24 cellular contexts compared by ENCODE assay signal in genomic region chr11:47164321-47164720, GRCh38. TPM values are rescaled to one million over a fixed set of nuclear protein-coding genes. Genes with fewer than 3 reads are reported as not detected.
A peak's percentile ranks its signal among the peaks of the same experiment; 100 is the strongest.
DNase-seq lines count a peak whose midpoint lies in the region; ATAC-seq and TF ChIP-seq lines count a peak whose summit lies in the region.
"Had no signal": no experiment of that assay in that cellular context is flagged by ENCODE, and none has a peak within 500 bp of the region (broad histone marks: within the 10 kb centered on the region; RNA-seq: fewer than 3 reads in every experiment).

No MANE protein-coding gene starts in this region.

- H3K4me3 ChIP-seq in NB4 (ENCODE audit: low read depth, low read length) (no peak overlapping the region), endodermal cell (ENCODE audit: low read length) (no peak overlapping the region)

- H3K27me3 Mint-ChIP-seq in activated T-cell treated with anti-CD3 and anti-CD28 coated beads, Interleukin-2, amount 50 U/mL, for 24 hours: no peaks in the 10 kb centered on the region
- no peaks in the 10 kb centered on the region for H3K27me3 Mint-ChIP-seq in activated T-cell treated with anti-CD3 and anti-CD28 coated beads, Interleukin-2, amount 50 U/mL, for 4 hours (ENCODE audit: low read depth)
- no peaks in the 10 kb centered on the region for H3K27me3 Mint-ChIP-seq in endodermal cell (ENCODE audit: insufficient read depth)
- no peaks in the 10 kb centered on the region for H3K27me3 Mint-ChIP-seq in osteocyte (ENCODE audit: unreplicated experiment)

- H3K9me3 ChIP-seq in endodermal cell (ENCODE audit: control insufficient read depth, low read length): no peaks in the 10 kb centered on the region

- H3K4me1 ChIP-seq in endodermal cell (ENCODE audit: control insufficient read depth, insufficient read depth, low read length): no peaks in the 10 kb centered on the region

- H3K4me1 Mint-ChIP-seq in activated T-cell treated with anti-CD3 and anti-CD28 coated beads, Interleukin-2, amount 50 U/mL, for 24 hours (ENCODE audit: low read depth): no peaks in the 10 kb centered on the region
- peaks cover 2% of the 10 kb centered on the region for H3K4me1 Mint-ChIP-seq in activated T-cell treated with anti-CD3 and anti-CD28 coated beads, Interleukin-2, amount 50 U/mL, for 4 hours (ENCODE audit: low read depth)
- H3K4me1 Mint-ChIP-seq in endodermal cell (no peaks in the 10 kb centered on the region), osteocyte (ENCODE audit: unreplicated experiment) (peaks cover 4% of the 10 kb centered on the region)

- no peak overlapping the region for H3K9ac ChIP-seq in endodermal cell (ENCODE audit: extremely low read depth, low read length, poor library complexity, severe bottlenecking)

- TF ChIP-seq CTCF in NB4 (IDR thresholded peaks at IDR 0.05; ENCODE audit: low read depth, low read length) (no peak), endodermal cell (conservative IDR thresholded peaks at IDR 0.05) (no peak), osteocyte (IDR thresholded peaks at IDR 0.05) (no peak)

- 92 to 100% methylated on average over 3 to 4 of the region's 4 CpGs for WGBS in endodermal cell (ENCODE audit: insufficient coverage in 1 of 2, insufficient read length in 1 of 2), 2 experiments

- TF ChIP-seq POLR2A in NB4 (IDR thresholded peaks at IDR 0.05; ENCODE audit: extremely low read depth, insufficient read length): peak; percentile 9

- DNase-seq in activated T-cell treated with anti-CD3 and anti-CD28 coated beads, Interleukin-2, amount 50 U/mL, for 24 hours: no peak
- DNase-seq in activated T-cell treated with anti-CD3 and anti-CD28 coated beads, Interleukin-2, amount 50 U/mL, for 4 hours: no peak
- DNase-seq in NB4 (ENCODE audit: low read depth): no peak
- DNase-seq in endodermal cell: no peak
- DNase-seq in osteocyte (ENCODE audit: extremely low spot score, unreplicated experiment): no peak
- DNase-seq in amniotic stem cell (lab: John Stamatoyannopoulos, UW): no peak
- DNase-seq: 8988T, Calu3, DMS79 treated with DMSO at 0.1 percent for 48 hours, GF-D8, KG1, MM.1S, NCI-H1048, NCI-H1417, NCI-H1694, NCI-H2029 treated with DMSO at 0.1 percent for 48 hours, NCI-H446 treated with DMSO at 0.1 percent for 48 hours, NCI-H526, NCI-H82, SHP77 treated with DMSO at 0.1 percent for 48 hours had no signal

- no peak overlapping the region for H3K4me3 Mint-ChIP-seq in activated T-cell treated with anti-CD3 and anti-CD28 coated beads, Interleukin-2, amount 50 U/mL, for 24 hours
- H3K4me3 Mint-ChIP-seq in activated T-cell treated with anti-CD3 and anti-CD28 coated beads, Interleukin-2, amount 50 U/mL, for 4 hours: no peak overlapping the region
- no peak overlapping the region for H3K4me3 Mint-ChIP-seq in endodermal cell
- H3K4me3 Mint-ChIP-seq in osteocyte (ENCODE audit: unreplicated experiment): no peak overlapping the region

- H3K36me3 Mint-ChIP-seq in activated T-cell treated with anti-CD3 and anti-CD28 coated beads, Interleukin-2, amount 50 U/mL, for 24 hours (ENCODE audit: low read depth): peaks cover 69% of the 10 kb centered on the region
- peaks cover 10% of the 10 kb centered on the region for H3K36me3 Mint-ChIP-seq in activated T-cell treated with anti-CD3 and anti-CD28 coated beads, Interleukin-2, amount 50 U/mL, for 4 hours (ENCODE audit: insufficient read depth)
- H3K36me3 Mint-ChIP-seq in endodermal cell (ENCODE audit: low read depth) (peaks cover 42% of the 10 kb centered on the region), osteocyte (ENCODE audit: unreplicated experiment) (peaks cover 20% of the 10 kb centered on the region)

- H3K36me3 ChIP-seq in endodermal cell (ENCODE audit: control insufficient read depth, insufficient read depth, low read length): peaks cover 52% of the 10 kb centered on the region

- peak overlapping the region; percentile 47 for H3K27ac Mint-ChIP-seq in activated T-cell treated with anti-CD3 and anti-CD28 coated beads, Interleukin-2, amount 50 U/mL, for 24 hours
- H3K27ac Mint-ChIP-seq in endodermal cell (peak overlapping the region; percentile 37), osteocyte (ENCODE audit: unreplicated experiment) (peak overlapping the region; percentile 53)

- H3K9me3 Mint-ChIP-seq in activated T-cell treated with anti-CD3 and anti-CD28 coated beads, Interleukin-2, amount 50 U/mL, for 24 hours: no peaks in the 10 kb centered on the region
- H3K9me3 Mint-ChIP-seq in activated T-cell treated with anti-CD3 and anti-CD28 coated beads, Interleukin-2, amount 50 U/mL, for 4 hours: no peaks in the 10 kb centered on the region
- H3K9me3 Mint-ChIP-seq in endodermal cell (no peaks in the 10 kb centered on the region), osteocyte (ENCODE audit: unreplicated experiment) (no peaks in the 10 kb centered on the region)

- no peaks in the 10 kb centered on the region for H3K27me3 ChIP-seq in endodermal cell (ENCODE audit: control insufficient read depth, insufficient read depth, low read length, poor library complexity, severe bottlenecking)

- H3K27ac ChIP-seq in endodermal cell (ENCODE audit: low read depth, low read length): no peak overlapping the region

- no peak for ATAC-seq in activated T-cell treated with anti-CD3 and anti-CD28 coated beads, Interleukin-2, amount 50 U/mL, for 4 hours
- ATAC-seq in GM19324 (IDR thresholded peaks at IDR 0.05; ENCODE audit: low FRiP score, unreplicated experiment) (no peak), HG02870 (IDR thresholded peaks at IDR 0.05; ENCODE audit: unreplicated experiment) (no peak)
- ATAC-seq: HCT116, Panc1 had no signal

RNA-seq across cellular contexts. Expression of gene ARFGAP2, which starts 12.4 kb away (rescaled TPM):
- total RNA-seq in activated T-cell treated with anti-CD3 and anti-CD28 coated beads, Interleukin-2, amount 50 U/mL, for 4 hours: 100 to 1,000 TPM in 2 of 3 donors, 10 to 100 TPM in 1; 98.5 to 110 (median 104) TPM
- total RNA-seq in endodermal cell (10 to 100 TPM; 84.6 to 86.0 TPM), osteocyte (73.4 and 77.4 TPM in 2 replicates)
- 55.0 TPM for polyA plus RNA-seq in endodermal cell (2013, experiment 1 of 2)
- polyA plus RNA-seq in endodermal cell (2013, experiment 2 of 2): 48.1 TPM

RNA-seq across cellular contexts. Expression of gene PACSIN3, which starts 21.9 kb away (rescaled TPM):
- 10 to 100 TPM in 1 of 3 donors, 1 to 10 TPM in 2; 5.3 to 15.2 (median 5.8) TPM for total RNA-seq in activated T-cell treated with anti-CD3 and anti-CD28 coated beads, Interleukin-2, amount 50 U/mL, for 4 hours
- total RNA-seq in endodermal cell: 10 to 100 TPM; 48.0 to 66.6 TPM
- polyA plus RNA-seq in endodermal cell (2013, experiment 1 of 2): 22.9 TPM
- 18.0 TPM for polyA plus RNA-seq in endodermal cell (2013, experiment 2 of 2)
- total RNA-seq in osteocyte: 90.3 and 93.3 TPM in 2 replicates

RNA-seq across cellular contexts. Expression of gene DDB2, which starts 50.5 kb away (rescaled TPM):
- total RNA-seq in activated T-cell treated with anti-CD3 and anti-CD28 coated beads, Interleukin-2, amount 50 U/mL, for 4 hours: 10 to 100 TPM; 76.4 to 95.0 (median 90.2) TPM
- total RNA-seq in endodermal cell: 10 to 100 TPM; 20.9 to 31.2 TPM
- polyA plus RNA-seq in endodermal cell (2013, experiment 1 of 2): 72.6 TPM
- 69.3 TPM for polyA plus RNA-seq in endodermal cell (2013, experiment 2 of 2)
- 53.8 and 54.2 TPM in 2 replicates for total RNA-seq in osteocyte
